In the genomic region with DNA sequence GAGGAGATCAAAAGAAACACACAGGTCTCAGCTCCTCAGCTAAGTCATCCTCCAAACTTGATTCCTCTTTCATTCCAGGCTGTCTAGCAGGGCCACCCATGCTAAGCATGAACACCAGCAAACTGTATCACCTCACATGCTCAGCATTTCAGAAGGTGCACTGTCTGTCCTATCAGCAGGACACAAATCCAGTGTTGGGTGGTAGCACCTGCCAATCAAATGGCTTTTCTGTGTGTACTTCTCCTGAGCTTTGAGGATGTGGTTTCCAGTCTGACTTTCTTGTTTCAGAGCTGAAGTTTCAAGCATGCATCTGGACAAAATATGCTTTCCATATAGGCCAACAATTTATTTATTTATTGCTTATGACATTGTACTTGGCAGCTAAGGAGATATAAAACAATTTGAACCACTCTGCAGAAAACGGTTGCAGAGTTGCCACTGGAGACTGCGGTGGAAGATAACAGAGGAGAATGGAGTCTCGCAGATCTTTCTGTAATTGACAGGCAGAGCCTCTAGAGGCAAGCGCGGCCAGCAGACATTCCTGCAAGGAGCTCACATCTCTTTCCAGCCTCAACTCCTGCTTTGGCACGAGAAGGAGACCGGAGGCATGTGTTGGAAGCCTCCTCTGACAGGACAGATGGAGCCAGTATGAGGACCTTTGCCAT, we compare ENCODE assay signal across 14 cellular contexts.
A peak's percentile ranks its signal among the peaks of the same experiment; 100 is the strongest.
DNase-seq lines count a peak whose midpoint lies in the region; ATAC-seq and TF ChIP-seq lines count a peak whose summit lies in the region.
"Had no signal": no experiment of that assay in that cellular context is flagged by ENCODE, and none has a peak within 500 bp of the region (broad histone marks: within the 10 kb centered on the region; RNA-seq: fewer than 3 reads in every experiment).

No MANE protein-coding gene starts in this region.

- H2AK5ac ChIP-seq in trophoblast cell (ENCODE audit: low read length) = no peak overlapping the region

- H2BK12ac ChIP-seq in trophoblast cell (ENCODE audit: low read length) = no peak overlapping the region

- intact Hi-C loops in psoas muscle (cut with DNase I) = no loop called here
- intact Hi-C loops in CD8-positive, alpha-beta T cell (cut with DNase I, micrococcal nuclease) = no loop called here

- H3K27ac Mint-ChIP-seq in CD8-positive, alpha-beta T cell = no peak overlapping the region
- H3K27ac Mint-ChIP-seq: IgD-negative memory B cell had no signal

- H2BK5ac ChIP-seq in trophoblast cell (ENCODE audit: low read depth, low read length, poor library complexity) = no peak overlapping the region

- no peak overlapping the region for H4K12ac ChIP-seq in trophoblast cell (ENCODE audit: low read depth, low read length)

- H3K79me1 ChIP-seq in trophoblast cell (ENCODE audit: low read length) = peaks cover 7% of the 10 kb centered on the region

- no peaks in the 10 kb centered on the region for H3K27me3 Mint-ChIP-seq in CD8-positive, alpha-beta T cell (ENCODE audit: low read depth)

- peak; percentile 37 for TF ChIP-seq CTCF in AG10803 (conservative IDR thresholded peaks at IDR 0.05; ENCODE audit: low read length)
- TF ChIP-seq CTCF in psoas muscle (IDR thresholded peaks at IDR 0.05) = no peak
- TF ChIP-seq CTCF in CD8-positive, alpha-beta T cell (IDR thresholded peaks at IDR 0.05) = no peak

- ATAC-seq in GM18907 (IDR thresholded peaks at IDR 0.05; ENCODE audit: unreplicated experiment) (peak; percentile 93), GM21825 (IDR thresholded peaks at IDR 0.05; ENCODE audit: unreplicated experiment) (peak; percentile 93), HG03378 (IDR thresholded peaks at IDR 0.05; ENCODE audit: unreplicated experiment) (peak; percentile 88), psoas muscle (no peak)
- ATAC-seq in CD8-positive, alpha-beta T cell = no peak

- peaks cover 11% of the 10 kb centered on the region for H3K4me1 Mint-ChIP-seq in CD8-positive, alpha-beta T cell (ENCODE audit: low read depth)
- H3K4me1 Mint-ChIP-seq: IgD-negative memory B cell had no signal

- H3K9me3 ChIP-seq in psoas muscle (no peaks in the 10 kb centered on the region), trophoblast cell (ENCODE audit: insufficient read depth, low read depth, low read length) (peaks cover 2% of the 10 kb centered on the region)
- no peaks in the 10 kb centered on the region for H3K9me3 ChIP-seq in CD8-positive, alpha-beta T cell (ENCODE audit: low read length)

- DNase-seq in AG10803 (ENCODE audit: low read depth) (peak; percentile 68), psoas muscle (no peak), trophoblast cell (no peak), UCSD-AML1 (lab: John Stamatoyannopoulos, UW; ENCODE audit: unreplicated experiment) (no peak)
- DNase-seq in CD8-positive, alpha-beta T cell = no peak
- DNase-seq: ACHN, activated gamma-delta T cell, dorsolateral prefrontal cortex, NCI-H526, T-helper 9 cell had no signal

- no peak overlapping the region for H4K91ac ChIP-seq in trophoblast cell (ENCODE audit: low read depth, low read length)

- no peak overlapping the region for H3K23ac ChIP-seq in trophoblast cell (ENCODE audit: low read length)

- H3K4me3 Mint-ChIP-seq in CD8-positive, alpha-beta T cell = no peak overlapping the region
- H3K4me3 Mint-ChIP-seq: IgD-negative memory B cell had no signal

- H3K4me1 ChIP-seq in psoas muscle (no peaks in the 10 kb centered on the region), trophoblast cell (ENCODE audit: control insufficient read depth in 1 of 2, insufficient read depth in 2 of 2, low read length in 2 of 2) (peaks cover 13 to 16% of the 10 kb centered on the region in 2 experiments)
- peaks cover 5% of the 10 kb centered on the region for H3K4me1 ChIP-seq in CD8-positive, alpha-beta T cell (ENCODE audit: insufficient read depth, low read length)

- H2AFZ ChIP-seq in trophoblast cell (ENCODE audit: insufficient read depth, low read length, poor library complexity) = no peak overlapping the region

- H4K8ac ChIP-seq in trophoblast cell (ENCODE audit: low read depth, low read length) = no peak overlapping the region

- H3K14ac ChIP-seq in trophoblast cell (ENCODE audit: low read length) = no peak overlapping the region

- no peaks in the 10 kb centered on the region for H3K36me3 Mint-ChIP-seq in CD8-positive, alpha-beta T cell

- H2BK120ac ChIP-seq in trophoblast cell (ENCODE audit: insufficient read depth, low read length, poor library complexity) = no peak overlapping the region

- H3K27ac ChIP-seq in psoas muscle (no peak overlapping the region), trophoblast cell (ENCODE audit: low read depth, low read length) (no peak overlapping the region)
- no peak overlapping the region for H3K27ac ChIP-seq in CD8-positive, alpha-beta T cell (ENCODE audit: low read depth, low read length)
- H3K27ac ChIP-seq: dorsolateral prefrontal cortex had no signal

- H3K79me2 ChIP-seq in trophoblast cell (ENCODE audit: control insufficient read depth, insufficient read depth, low read length, poor library complexity) = no peaks in the 10 kb centered on the region

- WGBS in psoas muscle, 3 donors = 68 to 76% (median 70%) methylated on average over 7 of the region's 7 CpGs
- WGBS in trophoblast cell (ENCODE audit: extremely low coverage, insufficient coverage, insufficient read length) = no CpG with 5 or more reads among the region's 7 CpGs

- no peak overlapping the region for H3K4me3 ChIP-seq in AG10803 (ENCODE audit: low read length)
- H3K4me3 ChIP-seq in psoas muscle = no peak overlapping the region
- no peak overlapping the region for H3K4me3 ChIP-seq in CD8-positive, alpha-beta T cell (ENCODE audit: low read depth, low read length)
- H3K4me3 ChIP-seq in trophoblast cell (ENCODE audit: low read depth, low read length) = no peak overlapping the region
- H3K4me3 ChIP-seq: dorsolateral prefrontal cortex had no signal

- H3K36me3 ChIP-seq in psoas muscle (ENCODE audit: insufficient read depth in 1 of 2, low read depth in 1 of 2) (no peaks in the 10 kb centered on the region), trophoblast cell (ENCODE audit: control insufficient read depth in 1 of 2, insufficient read depth in 2 of 2, low read length in 2 of 2) (no peaks in the 10 kb centered on the region)
- no peaks in the 10 kb centered on the region for H3K36me3 ChIP-seq in CD8-positive, alpha-beta T cell (ENCODE audit: insufficient read depth, low read length)

- H3K18ac ChIP-seq in trophoblast cell (ENCODE audit: low read length) = no peak overlapping the region

- H3K27me3 ChIP-seq in psoas muscle (ENCODE audit: insufficient read depth in 3 of 3, low read length in 2 of 3) = peaks cover 0 to 5% (median 0%) of the 10 kb centered on the region in 3 donors
- H3K27me3 ChIP-seq in CD8-positive, alpha-beta T cell (ENCODE audit: insufficient read depth, low read length) = no peaks in the 10 kb centered on the region
- H3K27me3 ChIP-seq in trophoblast cell (ENCODE audit: insufficient read depth, low read length) = no peaks in the 10 kb centered on the region
- H3K27me3 ChIP-seq: dorsolateral prefrontal cortex had no signal

- H3K9ac ChIP-seq in trophoblast cell (ENCODE audit: low read length) = no peak overlapping the region

- no peak overlapping the region for H3K4ac ChIP-seq in trophoblast cell (ENCODE audit: low read depth, low read length)

- CTCF ChIA-PET in CD8-positive, alpha-beta T cell (lab: Charles Lee) = interaction anchor here (1.0 kb wide), 1 partner anchor 25 kb away, joined by 3 read pairs; no protein-coding TSS in a partner anchor

- no peak overlapping the region for H3K4me2 ChIP-seq in trophoblast cell (ENCODE audit: low read length)

- POLR2A ChIA-PET in CD8-positive, alpha-beta T cell (lab: Charles Lee) = interaction anchor here (1.1 kb wide), 1 partner anchor 15 kb away, joined by 3 read pairs; no protein-coding TSS in a partner anchor

- H3K9me3 Mint-ChIP-seq in CD8-positive, alpha-beta T cell = no peaks in the 10 kb centered on the region

Comparison
In these comparisons a context has a peak if more than half of its experiments do, and no peak if none do; other contexts are left out.
1. ATAC-seq: peak in GM18907 (single experiment), GM21825 (single experiment) and HG03378 (single experiment); none in psoas muscle (0 of 4) and CD8-positive, alpha-beta T cell (single experiment).